In the genomic region with DNA sequence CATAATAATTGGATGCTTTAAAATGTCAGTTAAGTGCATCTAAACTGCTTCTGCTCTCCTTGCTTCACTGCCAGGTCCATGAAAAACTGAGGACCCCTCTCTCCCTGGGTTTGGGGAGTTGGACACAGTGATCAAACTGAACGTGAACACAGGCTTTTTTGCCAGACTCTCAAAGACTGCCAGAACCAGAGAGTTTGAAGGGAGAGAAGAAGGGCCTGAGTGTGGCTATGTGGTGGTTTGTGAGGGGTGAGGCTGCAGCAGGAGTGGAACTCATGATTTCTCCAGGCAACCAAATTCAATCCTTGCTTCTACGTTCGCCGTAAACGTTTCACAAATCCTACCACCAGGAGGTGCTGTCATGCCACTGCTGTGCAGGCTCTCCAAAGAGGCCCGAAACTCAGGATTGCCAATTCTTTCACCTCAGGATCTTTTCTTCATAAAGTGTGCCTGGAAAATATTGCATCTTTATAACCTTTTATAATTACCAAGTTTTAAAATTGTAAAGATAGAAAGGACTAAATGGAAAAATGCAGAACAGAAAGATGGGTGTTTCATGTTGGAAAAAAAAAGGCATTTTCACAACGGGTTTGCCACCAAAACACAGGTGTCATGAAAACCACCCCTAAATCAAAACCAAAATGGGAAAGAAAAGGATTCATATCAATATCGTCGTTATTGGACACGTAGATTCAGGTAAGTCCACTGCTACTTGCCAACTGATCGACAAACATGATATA, we compare ENCODE assay signal across 9 cellular contexts. TPM values are rescaled to one million over a fixed set of nuclear protein-coding genes. Genes with fewer than 3 reads are reported as not detected.
DNase-seq lines count a peak whose midpoint lies in the region; ATAC-seq, FAIRE-seq and TF ChIP-seq lines count a peak whose summit lies in the region.
"Had no signal": no experiment of that assay in that cellular context is flagged by ENCODE, and none has a peak within 500 bp of the region (broad histone marks: within the 10 kb centered on the region; RNA-seq: fewer than 3 reads in every experiment).

No MANE protein-coding gene starts in this region.

- H3K27me3 ChIP-seq in BE2C, result no peaks in the 10 kb centered on the region
- H3K27me3 ChIP-seq in heart left ventricle, result peaks cover 0 to 6% (median 0%) of the 10 kb centered on the region in 9 donors
- no peaks in the 10 kb centered on the region for H3K27me3 ChIP-seq in small intestine (ENCODE audit: control insufficient read depth in 2 of 2, insufficient read depth in 2 of 2, low read length in 2 of 2)

- FAIRE-seq in small intestine (lab: Jason Lieb, UNC), result no peak

- H3K4me3 ChIP-seq in BE2C (ENCODE audit: low read depth, low read length) (no peak overlapping the region), heart left ventricle (no peak overlapping the region), small intestine (ENCODE audit: low read depth in 1 of 2, low read length in 2 of 2) (no peak overlapping the region)

- DNase-seq in BE2C (peak; percentile 75), NCI-H446 (lab: John Stamatoyannopoulos, UW) (peak; percentile 56 to 88), heart left ventricle (peak in 4 of 5 donors; percentile 55 to 62 (median 56)), renal cortical epithelial cell (ENCODE audit: low read depth) (peak; percentile 60), small intestine (no peak)
- peak; percentile 68 for DNase-seq in activated CD8-positive, alpha-beta memory T cell treated with anti-CD3 and anti-CD28 coated beads, Interleukin-2, amount 50 U/mL, for 48 hours
- DNase-seq in stimulated activated naive CD4-positive, alpha-beta T cell (lab: John Stamatoyannopoulos, UW), result no peak

- no peaks in the 10 kb centered on the region for H3K4me1 ChIP-seq in BE2C
- H3K4me1 ChIP-seq in heart left ventricle, result peaks cover 0 to 3% (median 0%) of the 10 kb centered on the region in 12 donors
- H3K4me1 ChIP-seq in small intestine (ENCODE audit: control insufficient read depth in 2 of 2, insufficient read depth in 1 of 2, low read depth in 1 of 2, low read length in 1 of 2), result no peaks in the 10 kb centered on the region

- TF ChIP-seq CTCF in BE2C (IDR thresholded peaks at IDR 0.05; ENCODE audit: low read depth, low read length) (peak; percentile 93), heart left ventricle (IDR thresholded peaks at IDR 0.05) (peak; percentile 70 to 88 (median 80))

- H3K27ac ChIP-seq in heart left ventricle (no peak overlapping the region), small intestine (ENCODE audit: low read depth in 1 of 2, low read length in 1 of 2) (no peak overlapping the region)

- no peaks in the 10 kb centered on the region for H3K36me3 ChIP-seq in BE2C
- no peaks in the 10 kb centered on the region for H3K36me3 ChIP-seq in heart left ventricle
- H3K36me3 ChIP-seq in small intestine (ENCODE audit: control insufficient read depth in 2 of 2, insufficient read depth in 2 of 2, low read length in 2 of 2), result peaks cover 0 to 33% of the 10 kb centered on the region in 2 donors

- WGBS in heart left ventricle, 4 donors, result 31 to 39% (median 35%) methylated on average over 11 of the region's 11 CpGs
- 44 to 49% (median 46%) methylated on average over 11 of the region's 11 CpGs for WGBS in small intestine, 3 donors

- H3K9me3 ChIP-seq in BE2C (no peaks in the 10 kb centered on the region), heart left ventricle (peaks cover 0 to 8% (median 0%) of the 10 kb centered on the region in 12 donors), small intestine (ENCODE audit: control insufficient read depth, low read depth) (no peaks in the 10 kb centered on the region)

- peak; percentile 53 for ATAC-seq in GM18867 (IDR thresholded peaks at IDR 0.05; ENCODE audit: unreplicated experiment)
- ATAC-seq in heart left ventricle, result peak in 3 of 4 donors; percentile 58 to 80 (median 65)

- intact Hi-C loops in heart left ventricle (cut with DNase I), result loop anchor here in 5 of 10 donors (1.0 to 10.0 kb wide), 5 partner anchors 277 to 379 kb away; no protein-coding TSS in a partner anchor

- TF ChIP-seq POLR2A in heart left ventricle (IDR thresholded peaks at IDR 0.05), result no peak

RNA-seq across cellular contexts. Expression of a gene that starts 19.7 kb away (rescaled TPM):
- polyA plus RNA-seq in BE2C (2012; ENCODE audit: insufficient read depth, insufficient read length, low read depth), result 1.0 TPM
- total RNA-seq in heart left ventricle, result not detected
- polyA plus RNA-seq in heart left ventricle, result not detected
- 0.87 and 1.3 TPM in 2 replicates for total RNA-seq in renal cortical epithelial cell
- polyA plus RNA-seq in small intestine, result 1,000 to 10,000 TPM in 1 of 3 donors, 100 to 1,000 TPM in 2; 656 to 2,254 (median 660) TPM
- total RNA-seq: mononuclear cell had no signal

Comparison
In these comparisons a context has a peak if more than half of its experiments do, and no peak if none do; other contexts are left out.
1. DNase-seq: peak in BE2C (single experiment), NCI-H446 (2 of 2), activated CD8-positive, alpha-beta memory T cell treated with anti-CD3 and anti-CD28 coated beads, Interleukin-2, amount 50 U/mL, for 48 hours (single experiment), heart left ventricle (4 of 5) and renal cortical epithelial cell (single experiment); none in small intestine (single experiment) and stimulated activated naive CD4-positive, alpha-beta T cell (0 of 6).